Comparison of ENCODE assay signal across 23 cellular contexts in genomic region chr12:132498931-132499330, GRCh38. TPM values are rescaled to one million over a fixed set of nuclear protein-coding genes. Genes with fewer than 3 reads are reported as not detected.
DNase-seq lines count a peak whose midpoint lies in the region; ATAC-seq, FAIRE-seq and TF ChIP-seq lines count a peak whose summit lies in the region.
"Had no signal": no experiment of that assay in that cellular context is flagged by ENCODE, and none has a peak within 500 bp of the region (broad histone marks: within the 10 kb centered on the region; RNA-seq: fewer than 3 reads in every experiment).

No MANE protein-coding gene starts in this region.

- H2BK5ac ChIP-seq in neuronal stem cell (ENCODE audit: low read length) = peak overlapping the region; percentile 48

- no peaks in the 10 kb centered on the region for H3K9me3 ChIP-seq in BLaER1 treated with 17β-estradiol and CSF1 and Interleukin-3, amounts not matched to agents 10 nM and 100 nM (replicated peaks in 1 of 11)
- no peaks in the 10 kb centered on the region for H3K9me3 ChIP-seq in K562 (replicated peaks; ENCODE audit: control insufficient read depth, insufficient read depth, low read depth, low read length)
- no peaks in the 10 kb centered on the region for H3K9me3 ChIP-seq in neuronal stem cell (replicated peaks in 1 of 2; ENCODE audit: control insufficient read depth in 2 of 2, insufficient read depth in 1 of 2, low read depth in 1 of 2, low read length in 2 of 2)

- FAIRE-seq in K562 (lab: Jason Lieb, UNC) = no peak
- FAIRE-seq: GM12878, HTR-8/SVneo had no signal

- H3K14ac ChIP-seq in neuronal stem cell (ENCODE audit: low read length) = no peak overlapping the region

- H3K4me3 ChIP-seq in BLaER1 treated with 17β-estradiol and CSF1 and Interleukin-3, amounts not matched to agents 10 nM and 100 nM = no peak overlapping the region; a peak in 1 of 20 replicates
- H3K4me3 ChIP-seq in K562 (no peak overlapping the region), neuronal stem cell (ENCODE audit: low read length in 2 of 2) (no peak overlapping the region)
- H3K4me3 ChIP-seq: GM12878 had no signal

- H3K79me1 ChIP-seq in neuronal stem cell (ENCODE audit: low read depth, low read length) = peaks cover 68% of the 10 kb centered on the region

- POLR2A ChIA-PET in K562 (lab: Yijun Ruan, JAX) = interaction anchor here (0.8 kb wide), 1 partner anchor 9 kb away, joined by 4 read pairs; the partner anchor contains the start of gene FBRSL1

- peaks cover 98 to 100% (median 99%) of the 10 kb centered on the region in 10 experiments for H3K4me1 ChIP-seq in BLaER1 treated with 17β-estradiol and CSF1 and Interleukin-3, amounts not matched to agents 10 nM and 100 nM
- peaks cover 34 to 100% of the 10 kb centered on the region in 2 experiments; a peak in 4 of 5 replicates for H3K4me1 ChIP-seq in K562 (replicated peaks in 1 of 2; ENCODE audit: control insufficient read depth in 2 of 2, insufficient read depth in 2 of 2, low read length in 2 of 2)
- peaks cover 23 to 24% of the 10 kb centered on the region in 2 donors for H3K4me1 ChIP-seq in neuronal stem cell (ENCODE audit: control insufficient read depth in 2 of 2, insufficient read depth in 1 of 2, low read depth in 1 of 2, low read length in 2 of 2)

- no peak for TF ChIP-seq RAD21 in K562 (CRISPR knock-in tag; conservative IDR thresholded peaks at IDR 0.05 in 1 of 2, IDR thresholded peaks at IDR 0.05 in 1 of 2)

- no peak overlapping the region for H2BK120ac ChIP-seq in neuronal stem cell (ENCODE audit: low read depth, low read length)

- H4K91ac ChIP-seq in neuronal stem cell (ENCODE audit: low read depth, low read length, poor library complexity) = no peak overlapping the region

- H2AK5ac ChIP-seq in neuronal stem cell (ENCODE audit: low read depth, low read length) = no peak overlapping the region

- H3K27ac ChIP-seq in BLaER1 treated with 17β-estradiol and CSF1 and Interleukin-3, amounts not matched to agents 10 nM and 100 nM = peak overlapping the region in 1 of 11 experiments; percentile 65; a peak in 2 of 22 replicates
- no peak overlapping the region for H3K27ac ChIP-seq in K562 (ENCODE audit: extremely low read depth, low read depth, low read length)
- no peak overlapping the region for H3K27ac ChIP-seq in neuronal stem cell (replicated peaks; ENCODE audit: low read length)
- H3K27ac ChIP-seq: HL-60 had no signal

- peak overlapping the region; percentile 84 to 100 (median 99); a peak in 21 of 22 replicates for H3K4me2 ChIP-seq in BLaER1 treated with 17β-estradiol and CSF1 and Interleukin-3, amounts not matched to agents 10 nM and 100 nM
- H3K4me2 ChIP-seq in K562 (ENCODE audit: insufficient read depth, low read length) = no peak overlapping the region
- H3K4me2 ChIP-seq in neuronal stem cell (ENCODE audit: insufficient read depth, low read length, poor library complexity, severe bottlenecking) = no peak overlapping the region

- peaks cover 0 to 12% (median 0%) of the 10 kb centered on the region in 11 experiments; a peak in 1 of 22 replicates for H3K36me3 ChIP-seq in BLaER1 treated with 17β-estradiol and CSF1 and Interleukin-3, amounts not matched to agents 10 nM and 100 nM
- H3K36me3 ChIP-seq in K562 (ENCODE audit: control insufficient read depth, insufficient read depth, low read length) (peaks cover 13% of the 10 kb centered on the region; the same call in 1 of the 3 replicates), neuronal stem cell (replicated peaks in 1 of 2; ENCODE audit: control insufficient read depth in 2 of 2, insufficient read depth in 2 of 2, low read length in 2 of 2) (peaks cover 0 to 2% of the 10 kb centered on the region in 2 donors)

- TF ChIP-seq CTCF in K562 (IDR thresholded peaks at IDR 0.05 in 2 of 3, conservative IDR thresholded peaks at IDR 0.05 in 1 of 3; ENCODE audit: insufficient read depth in 2 of 3, low read depth in 1 of 3, low read length in 3 of 3) = no peak

- 83% methylated on average over 9 of the region's 12 CpGs for whole genome bisulfite sequencing in K562 (ENCODE audit: insufficient coverage, low coverage, missing lambda C conversion rate)
- WGBS in neuronal stem cell (ENCODE audit: extremely low coverage in 2 of 2, insufficient read length in 2 of 2, insufficient replicate concordance in 1 of 2), 2 donors = no CpG with 5 or more reads among the region's 12 CpGs

- TF ChIP-seq POLR2A in K562 (conservative IDR thresholded peaks at IDR 0.05) = no peak

- peak overlapping the region; percentile 91 for H3K23ac ChIP-seq in neuronal stem cell (ENCODE audit: low read depth, low read length, poor library complexity)

- H2BK15ac ChIP-seq in neuronal stem cell (ENCODE audit: low read length) = no peak overlapping the region

- peak overlapping the region in 9 of 11 experiments; percentile 22 to 78 (median 65); a peak in 10 of 22 replicates for H3K9ac ChIP-seq in BLaER1 treated with 17β-estradiol and CSF1 and Interleukin-3, amounts not matched to agents 10 nM and 100 nM
- H3K9ac ChIP-seq in K562 (ENCODE audit: insufficient read depth in 1 of 2, low read depth in 2 of 2, low read length in 2 of 2) = no peak overlapping the region; a peak in 1 of 4 replicates
- no peak overlapping the region for H3K9ac ChIP-seq in neuronal stem cell (ENCODE audit: low read depth, low read length, poor library complexity)

- no TSS peak for BruUV-seq in K562 (replicated peaks; lab: Mats Ljungman, UMichigan)

- H4K8ac ChIP-seq in neuronal stem cell (ENCODE audit: low read depth, low read length) = no peak overlapping the region

- DNase-seq in K562 (ENCODE audit: extremely low read depth in 1 of 4, low spot score in 3 of 4) = no peak
- no peak for DNase-seq in neuronal stem cell (ENCODE audit: low spot score)
- DNase-seq in NCI-H345 (lab: John Stamatoyannopoulos, UW) = no peak
- DNase-seq in cortex of kidney (lab: John Stamatoyannopoulos, UW) = no peak
- DNase-seq in SHP77 (lab: John Stamatoyannopoulos, UW) = no peak
- DNase-seq: 8988T; C1 segment of cervical spinal cord; CD4-positive, CD25-positive, alpha-beta regulatory T cell; CD8-positive, alpha-beta memory T cell; COR-L47; DMS 273 treated with DMSO at 0.1 percent for 48 hours; DMS53; DND-41; EL; GOT3; H7; IMR-90 had no signal

- H3K27me3 ChIP-seq in BLaER1 treated with 17β-estradiol and CSF1 and Interleukin-3, amounts not matched to agents 10 nM and 100 nM = no peaks in the 10 kb centered on the region
- H3K27me3 ChIP-seq in K562 (ENCODE audit: control insufficient read depth in 2 of 2, insufficient read depth in 2 of 2, low read length in 2 of 2) (no peaks in the 10 kb centered on the region), neuronal stem cell (ENCODE audit: control insufficient read depth in 3 of 3, insufficient read depth in 3 of 3, low read depth in 1 of 3, low read length in 3 of 3) (no peaks in the 10 kb centered on the region)

- TF ChIP-seq EP300 in K562 (IDR thresholded peaks at IDR 0.05; ENCODE audit: low read length) = no peak

- CTCF ChIA-PET in K562 (lab: Yijun Ruan, JAX; ENCODE audit: low intra/inter-chr PET ratio) = no interaction called here

- peaks cover 98 to 100% (median 99%) of the 10 kb centered on the region in 11 experiments for H4K20me1 ChIP-seq in BLaER1 treated with 17β-estradiol and CSF1 and Interleukin-3, amounts not matched to agents 10 nM and 100 nM
- H4K20me1 ChIP-seq in K562 (replicated peaks; ENCODE audit: control insufficient read depth, insufficient read depth, low read length) = peaks cover 94% of the 10 kb centered on the region

- H3K79me2 ChIP-seq in K562 (ENCODE audit: control insufficient read depth, insufficient read depth, low read length) = peaks cover 99% of the 10 kb centered on the region

- intact Hi-C loops in K562 (cut with micrococcal nuclease) = no loop called here

- no peak overlapping the region for H3K4ac ChIP-seq in neuronal stem cell (ENCODE audit: low read length)

- H2BK12ac ChIP-seq in neuronal stem cell (ENCODE audit: low read length) = peak overlapping the region; percentile 75

- peaks cover 43% of the 10 kb centered on the region for H3K9me1 ChIP-seq in K562 (ENCODE audit: control insufficient read depth, insufficient read depth, low read length)

- ATAC-seq in K562 = no peak
- no peak for ATAC-seq in HG02884 (IDR thresholded peaks at IDR 0.05; ENCODE audit: unreplicated experiment)
- ATAC-seq: GM12878, HCT116 had no signal

- no peak overlapping the region for H2AFZ ChIP-seq in K562 (ENCODE audit: low read depth, low read length)
- no peak overlapping the region for H2AFZ ChIP-seq in neuronal stem cell (ENCODE audit: low read length)

- in situ Hi-C loops in K562 (cut with MboI) = no loop called here

- peak overlapping the region; percentile 17 for H3K18ac ChIP-seq in neuronal stem cell (ENCODE audit: low read length)

TF ChIP-seq in K562, 482 proteins besides CTCF, POLR2A, EP300 and RAD21:
- TF ChIP-seq ZBTB8A (IDR thresholded peaks at IDR 0.05; ENCODE audit: partially characterized antibody) = no peak
- 0 out of 2 replicates have a peak, but pooled peaks have one; percentile 10 for TF ChIP-seq RBFOX2 (IDR thresholded peaks at IDR 0.05; ENCODE audit: low read depth, low read length)
- no peak for TF ChIP-seq BRF1 (IDR thresholded peaks at IDR 0.05; ENCODE audit: borderline replicate concordance, extremely low read depth, insufficient read length)

RNA-seq across cellular contexts. Expression of gene FBRSL1, which starts 9.0 kb away (rescaled TPM):
- total RNA-seq in K562 (2011; cell fraction: chromatin; rRNA removed; ENCODE audit: low replicate concordance) = 25.5 and 41.9 TPM in 2 replicates
- total RNA-seq in K562 (2011; cell fraction: nucleolus; rRNA removed) = 25.0 and 40.7 TPM in 2 replicates
- 23.3 and 28.3 TPM in 2 replicates for total RNA-seq in K562 (2011; cell fraction: nucleoplasm; rRNA removed)
- 21.7 and 24.6 TPM in 2 replicates for total RNA-seq in K562 (2014; rRNA removed)
- 1.1 and 1.3 TPM in 2 replicates for total RNA-seq in K562 (2014; rRNA removed; fragmentation: Illumina TruSeq; extraction: Trizol)
- total RNA-seq in K562 (2015; rRNA removed; fragmentation: Illumina TruSeq; extraction: Trizol) = 7.3 and 12.9 TPM in 2 replicates
- 112 and 129 TPM in 2 replicates for total RNA-seq in K562 (2021)
- 1.9 and 4.3 TPM in 2 replicates for polyA plus RNA-seq in K562 (2011; rRNA removed)
- 3.7 and 13.3 TPM in 2 replicates for polyA plus RNA-seq in K562 (2011; cell fraction: cytosol; rRNA removed)
- 16.7 and 51.7 TPM in 2 replicates for polyA plus RNA-seq in K562 (2011; cell fraction: nucleus; rRNA removed)
- 41.9 and 54.8 TPM in 2 replicates for polyA plus RNA-seq in K562 (2012)
- 29.3 and 35.8 TPM in 2 replicates for polyA plus RNA-seq in K562 (2014; fragmentation: Illumina TruSeq; extraction: Trizol)
- under 1 TPM; 0.24 to 0.29 TPM for polyA plus RNA-seq in K562 (2014; fragmentation: Nextera tagmentation; extraction: Ambion mirVana)
- polyA plus RNA-seq in K562 (2014; rRNA removed) = 27.4 and 32.3 TPM in 2 replicates
- 0.81 and 1.8 TPM in 2 replicates for polyA minus RNA-seq in K562 (2011; rRNA and poly(A)+ RNA removed)
- polyA minus RNA-seq in K562 (2011; cell fraction: cytosol; rRNA and poly(A)+ RNA removed) = 21.0 and 29.9 TPM in 2 replicates
- 9.0 and 9.3 TPM in 2 replicates for polyA minus RNA-seq in K562 (2011; cell fraction: nucleus; rRNA and poly(A)+ RNA removed)
- polyA plus RNA-seq in neuronal stem cell (2013, experiment 1 of 2) = 61.7 TPM
- polyA plus RNA-seq in neuronal stem cell (2013, experiment 2 of 2) = 70.1 TPM

Comparison
In these comparisons a context has a peak if more than half of its experiments do, and no peak if none do; other contexts are left out.
1. H3K4me2 ChIP-seq: peak in BLaER1 treated with 17β-estradiol and CSF1 and Interleukin-3, amounts not matched to agents 10 nM and 100 nM (11 of 11); none in K562 (single experiment) and neuronal stem cell (single experiment).
2. H3K9ac ChIP-seq: peak in BLaER1 treated with 17β-estradiol and CSF1 and Interleukin-3, amounts not matched to agents 10 nM and 100 nM (9 of 11); none in K562 (0 of 2) and neuronal stem cell (single experiment).